Comparison of ENCODE assay signal across 8 cellular contexts in the genomic region with DNA sequence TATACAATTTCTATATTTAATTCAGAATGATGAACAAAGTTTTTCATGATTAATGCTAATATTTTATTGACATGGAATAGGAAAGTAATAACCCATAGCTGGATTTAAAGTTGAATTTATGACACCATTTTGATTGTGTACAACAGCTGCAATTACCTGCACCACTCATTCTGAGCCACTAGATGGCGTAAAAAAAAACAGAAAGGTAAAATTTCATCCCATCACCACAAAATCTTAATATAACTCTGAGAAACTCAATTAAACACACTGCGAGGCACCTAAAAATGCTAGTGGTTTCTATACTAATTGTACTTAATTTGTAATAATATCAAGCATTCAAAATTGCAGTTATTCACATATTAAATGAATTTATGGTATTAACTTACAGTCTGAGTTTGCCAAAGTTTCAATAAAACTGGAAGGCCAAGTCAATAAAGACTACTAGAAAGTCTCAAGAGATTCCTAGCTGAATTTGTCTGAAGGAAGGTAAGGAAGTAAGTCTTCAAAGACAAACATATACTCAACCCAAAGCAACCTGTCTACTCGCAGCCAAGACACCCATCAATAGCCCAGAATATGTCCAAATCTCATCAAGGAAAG.
DNase-seq lines count a peak whose midpoint lies in the region; ATAC-seq and TF ChIP-seq lines count a peak whose summit lies in the region.

No MANE protein-coding gene starts in this region.

- no peak for TF ChIP-seq POLR2A in thyroid gland (IDR thresholded peaks at IDR 0.05)

- H3K4me1 Mint-ChIP-seq in CD8-positive, alpha-beta T cell (ENCODE audit: low read depth), result no peaks in the 10 kb centered on the region

- ATAC-seq in CD8-positive, alpha-beta T cell, result peak; percentile 76
- ATAC-seq in GM18519 (IDR thresholded peaks at IDR 0.05; ENCODE audit: low FRiP score, unreplicated experiment) (no peak), HG02973 (IDR thresholded peaks at IDR 0.05; ENCODE audit: unreplicated experiment) (no peak)

- H3K27me3 Mint-ChIP-seq in CD8-positive, alpha-beta T cell (ENCODE audit: low read depth), result peaks cover 34% of the 10 kb centered on the region

- H3K4me1 ChIP-seq in CD8-positive, alpha-beta T cell (ENCODE audit: insufficient read depth, low read length), result no peaks in the 10 kb centered on the region
- H3K4me1 ChIP-seq in HEK293 (ENCODE audit: control insufficient read depth, insufficient read depth, low read length), result peaks cover 33% of the 10 kb centered on the region
- H3K4me1 ChIP-seq in thyroid gland, result no peaks in the 10 kb centered on the region

- peak in 1 of 7 experiments; percentile 16 for DNase-seq in CD8-positive, alpha-beta T cell
- DNase-seq in RPMI7951 (ENCODE audit: low read depth) (peak; percentile 54), foreskin fibroblast (peak in 1 of 2 donors; percentile 47), thyroid gland (no peak), superior temporal gyrus (ENCODE audit: extremely low spot score) (no peak)

- H3K27ac Mint-ChIP-seq in CD8-positive, alpha-beta T cell, result no peak overlapping the region

- no peaks in the 10 kb centered on the region for H3K27me3 ChIP-seq in CD8-positive, alpha-beta T cell (ENCODE audit: insufficient read depth, low read length)
- no peaks in the 10 kb centered on the region for H3K27me3 ChIP-seq in thyroid gland

- H3K27ac ChIP-seq in CD8-positive, alpha-beta T cell (ENCODE audit: low read depth, low read length), result no peak overlapping the region
- H3K27ac ChIP-seq in HEK293 (ENCODE audit: extremely low read depth, low read depth, low read length) (no peak overlapping the region), thyroid gland (no peak overlapping the region)

- POLR2A ChIA-PET in CD8-positive, alpha-beta T cell (lab: Charles Lee), result interaction anchor here (0.6 to 1.7 kb wide), 2 partner anchors 319 to 480 kb away, joined by 3 to 4 read pairs; no protein-coding TSS in a partner anchor
- POLR2A ChIA-PET in HEK293 (lab: Yijun Ruan, JAX), result no interaction called here

- peak; percentile 98 for TF ChIP-seq CTCF in CD8-positive, alpha-beta T cell (IDR thresholded peaks at IDR 0.05)
- no peak for TF ChIP-seq CTCF in HEK293 (tag by site-specific recombination; IDR thresholded peaks at IDR 0.05)
- peak; percentile 64 for TF ChIP-seq CTCF in foreskin fibroblast (IDR thresholded peaks at IDR 0.05; ENCODE audit: low read depth, low read length)
- TF ChIP-seq CTCF in thyroid gland (IDR thresholded peaks at IDR 0.05), result peak in 5 of 6 experiments; percentile 37 to 80 (median 51)

- no peaks in the 10 kb centered on the region for H3K36me3 ChIP-seq in CD8-positive, alpha-beta T cell (ENCODE audit: insufficient read depth, low read length)
- no peaks in the 10 kb centered on the region; a peak in 1 of 3 replicates for H3K36me3 ChIP-seq in HEK293 (ENCODE audit: control insufficient read depth in 2 of 2, insufficient read depth in 1 of 2, low read length in 2 of 2)
- no peaks in the 10 kb centered on the region for H3K36me3 ChIP-seq in thyroid gland

- H3K4me3 ChIP-seq in CD8-positive, alpha-beta T cell (ENCODE audit: low read depth, low read length), result no peak overlapping the region
- H3K4me3 ChIP-seq in HEK293 (ENCODE audit: low read depth, low read length), result no peak overlapping the region
- H3K4me3 ChIP-seq in foreskin fibroblast (ENCODE audit: low read depth in 1 of 2, low read length in 2 of 2), result no peak overlapping the region
- no peak overlapping the region for H3K4me3 ChIP-seq in thyroid gland (replicated peaks in 1 of 3)

- no peak overlapping the region for H3K4me3 Mint-ChIP-seq in CD8-positive, alpha-beta T cell

- intact Hi-C loops in CD8-positive, alpha-beta T cell (cut with DNase I, micrococcal nuclease), result loop anchor here (1.0 to 5.0 kb wide), 4 partner anchors 15 to 1240 kb away; no protein-coding TSS in a partner anchor
- intact Hi-C loops in thyroid gland (cut with DNase I), result loop anchor here (2.0 kb wide), 1 partner anchor 479 kb away; no protein-coding TSS in a partner anchor

- 37 to 48% methylated on average over 3 of the region's 3 CpGs for WGBS in thyroid gland, 2 donors

- H3K9me3 ChIP-seq in CD8-positive, alpha-beta T cell (ENCODE audit: low read length), result no peaks in the 10 kb centered on the region
- no peaks in the 10 kb centered on the region for H3K9me3 ChIP-seq in HEK293 (ENCODE audit: control insufficient read depth, insufficient read depth, low read depth, low read length)
- H3K9me3 ChIP-seq in thyroid gland, result no peaks in the 10 kb centered on the region

- CTCF ChIA-PET in CD8-positive, alpha-beta T cell (lab: Charles Lee), result interaction anchor here (0.6 to 6.1 kb wide), 15 partner anchors 10 to 789 kb away, joined by 3 to 86 read pairs (median 5); no protein-coding TSS in a partner anchor
- CTCF ChIA-PET in HEK293 (lab: Yijun Ruan, JAX), result interaction anchor here (0.6 to 3.3 kb wide), 33 partner anchors 10 to 776 kb away, joined by 3 to 29 read pairs (median 4); a partner anchor contains a TSS

- H3K9me3 Mint-ChIP-seq in CD8-positive, alpha-beta T cell, result no peaks in the 10 kb centered on the region

- H3K36me3 Mint-ChIP-seq in CD8-positive, alpha-beta T cell, result no peaks in the 10 kb centered on the region

TF ChIP-seq in HEK293, 187 proteins besides CTCF, POLR2A, EP300 and RAD21:
- TF ChIP-seq ZNF654 (tag by site-specific recombination; IDR thresholded peaks at IDR 0.05; ENCODE audit: low read depth) (peak; percentile 54), GLIS2 (tag by site-specific recombination; IDR thresholded peaks at IDR 0.05) (no peak), ZNF777 (tag by site-specific recombination; IDR thresholded peaks at IDR 0.05; ENCODE audit: borderline replicate concordance) (no peak), ZNF561 (tag by site-specific recombination; IDR thresholded peaks at IDR 0.05; ENCODE audit: borderline replicate concordance) (no peak), ZNF660 (tag by site-specific recombination; IDR thresholded peaks at IDR 0.05) (peak; percentile 45; the same call in 1 of the 2 replicates)
- TF ChIP-seq, protein P1, sequence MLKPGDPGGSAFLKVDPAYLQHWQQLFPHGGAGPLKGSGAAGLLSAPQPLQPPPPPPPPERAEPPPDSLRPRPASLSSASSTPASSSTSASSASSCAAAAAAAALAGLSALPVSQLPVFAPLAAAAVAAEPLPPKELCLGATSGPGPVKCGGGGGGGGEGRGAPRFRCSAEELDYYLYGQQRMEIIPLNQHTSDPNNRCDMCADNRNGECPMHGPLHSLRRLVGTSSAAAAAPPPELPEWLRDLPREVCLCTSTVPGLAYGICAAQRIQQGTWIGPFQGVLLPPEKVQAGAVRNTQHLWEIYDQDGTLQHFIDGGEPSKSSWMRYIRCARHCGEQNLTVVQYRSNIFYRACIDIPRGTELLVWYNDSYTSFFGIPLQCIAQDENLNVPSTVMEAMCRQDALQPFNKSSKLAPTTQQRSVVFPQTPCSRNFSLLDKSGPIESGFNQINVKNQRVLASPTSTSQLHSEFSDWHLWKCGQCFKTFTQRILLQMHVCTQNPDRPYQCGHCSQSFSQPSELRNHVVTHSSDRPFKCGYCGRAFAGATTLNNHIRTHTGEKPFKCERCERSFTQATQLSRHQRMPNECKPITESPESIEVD (tag by site-specific recombination; IDR thresholded peaks at IDR 0.05), result 0 out of 2 replicates have a peak, but pooled peaks have one; percentile 35
